ENCODE assay signal across 11 cellular contexts in genomic region chr6:122401104-122401503, GRCh38. TPM values are rescaled to one million over a fixed set of nuclear protein-coding genes. Genes with fewer than 3 reads are reported as not detected.
DNase-seq lines count a peak whose midpoint lies in the region; ATAC-seq and TF ChIP-seq lines count a peak whose summit lies in the region.
"Had no signal": no experiment of that assay in that cellular context is flagged by ENCODE, and none has a peak within 500 bp of the region (broad histone marks: within the 10 kb centered on the region; RNA-seq: fewer than 3 reads in every experiment).

No MANE protein-coding gene starts in this region.

- DNase-seq in heart right ventricle (no peak), left cardiac atrium (no peak), right cardiac atrium (no peak), type B pancreatic cell (ENCODE audit: extremely low spot score, unreplicated experiment) (no peak), NAMALWA (ENCODE audit: low spot score) (no peak)
- DNase-seq in activated CD4-positive, alpha-beta memory T cell treated with anti-CD3 and anti-CD28 coated beads, Interleukin-2, amount 10 ng/mL, durations not matched to agents 7 days and 5 days = no peak
- DNase-seq: COR-L47, NCI-H2081 treated with DMSO at 0.1 percent for 48 hours, thyroid gland had no signal

- peaks cover 29% of the 10 kb centered on the region for H3K4me1 Mint-ChIP-seq in activated CD4-positive, alpha-beta memory T cell treated with anti-CD3 and anti-CD28 coated beads, Interleukin-2, amount 10 ng/mL, durations not matched to agents 7 days and 5 days
- peaks cover 25% of the 10 kb centered on the region for H3K4me1 Mint-ChIP-seq in type B pancreatic cell (ENCODE audit: unreplicated experiment)

- peak overlapping the region in 8 of 10 donors; percentile 85 to 99 (median 95) for H3K4me3 ChIP-seq in heart right ventricle
- peak overlapping the region; percentile 80 for H3K4me3 ChIP-seq in right cardiac atrium (ENCODE audit: low read length)

- POLR2A ChIA-PET in activated CD4-positive, alpha-beta memory T cell treated with anti-CD3 and anti-CD28 coated beads, Interleukin-2, amount 10 ng/mL, durations not matched to agents 7 days and 5 days (lab: Charles Lee) = interaction anchor here (1.5 to 1.9 kb wide), 2 partner anchors 15 to 70 kb away, joined by 4 to 19 read pairs; partner anchors contain the start of gene SERINC1

- H3K9me3 ChIP-seq in heart right ventricle (no peaks in the 10 kb centered on the region), right cardiac atrium (ENCODE audit: control insufficient read depth, low read length) (no peaks in the 10 kb centered on the region)
- H3K9me3 ChIP-seq: thyroid gland had no signal

- no peaks in the 10 kb centered on the region for H3K36me3 ChIP-seq in heart right ventricle
- H3K36me3 ChIP-seq: thyroid gland had no signal

- WGBS in heart right ventricle, 2 donors = 44 to 75% methylated on average over 4 of the region's 4 CpGs
- WGBS in right cardiac atrium = 65% methylated on average over 4 of the region's 4 CpGs

- H3K27ac ChIP-seq in heart right ventricle = peak overlapping the region in 3 of 10 donors; percentile 87 to 91 (median 89)
- H3K27ac ChIP-seq in right cardiac atrium (ENCODE audit: low read length) = no peak overlapping the region
- H3K27ac ChIP-seq: thyroid gland had no signal

- no peaks in the 10 kb centered on the region for H3K27me3 ChIP-seq in heart right ventricle
- no peaks in the 10 kb centered on the region for H3K27me3 ChIP-seq in right cardiac atrium (ENCODE audit: control insufficient read depth, insufficient read depth)
- H3K27me3 ChIP-seq: thyroid gland had no signal

- peaks cover 8% of the 10 kb centered on the region for H3K36me3 Mint-ChIP-seq in activated CD4-positive, alpha-beta memory T cell treated with anti-CD3 and anti-CD28 coated beads, Interleukin-2, amount 10 ng/mL, durations not matched to agents 7 days and 5 days (ENCODE audit: low read depth)
- H3K36me3 Mint-ChIP-seq in type B pancreatic cell = peaks cover 25% of the 10 kb centered on the region

- H3K27me3 Mint-ChIP-seq in activated CD4-positive, alpha-beta memory T cell treated with anti-CD3 and anti-CD28 coated beads, Interleukin-2, amount 10 ng/mL, durations not matched to agents 7 days and 5 days = no peaks in the 10 kb centered on the region
- H3K27me3 Mint-ChIP-seq in type B pancreatic cell = no peaks in the 10 kb centered on the region

- CTCF ChIA-PET in activated CD4-positive, alpha-beta memory T cell treated with anti-CD3 and anti-CD28 coated beads, Interleukin-2, amount 10 ng/mL, durations not matched to agents 7 days and 5 days (lab: Charles Lee) = no interaction called here

- ATAC-seq in heart right ventricle (no peak), left cardiac atrium (no peak), right cardiac atrium (no peak), GM18868 (IDR thresholded peaks at IDR 0.05; ENCODE audit: unreplicated experiment) (no peak), HG02870 (IDR thresholded peaks at IDR 0.05; ENCODE audit: unreplicated experiment) (no peak)

- H3K4me1 ChIP-seq in heart right ventricle (peaks cover 0 to 55% (median 28%) of the 10 kb centered on the region in 9 donors), right cardiac atrium (ENCODE audit: control insufficient read depth, insufficient read depth, low read length) (peaks cover 2% of the 10 kb centered on the region)

- H3K9me3 Mint-ChIP-seq in activated CD4-positive, alpha-beta memory T cell treated with anti-CD3 and anti-CD28 coated beads, Interleukin-2, amount 10 ng/mL, durations not matched to agents 7 days and 5 days = no peaks in the 10 kb centered on the region
- peaks cover 2% of the 10 kb centered on the region for H3K9me3 Mint-ChIP-seq in type B pancreatic cell

- TF ChIP-seq CTCF in heart right ventricle (IDR thresholded peaks at IDR 0.05) (no peak), type B pancreatic cell (conservative IDR thresholded peaks at IDR 0.05) (no peak)

- intact Hi-C loops in heart right ventricle (cut with DNase I) (loop anchor here in 4 of 10 donors (5.0 kb wide), 1 partner anchor 71 kb away; the partner anchor contains the start of gene SERINC1 (in 4 of the 4)), left cardiac atrium (cut with DNase I) (no loop called here), right cardiac atrium (cut with DNase I) (no loop called here)

- H3K4me3 Mint-ChIP-seq in activated CD4-positive, alpha-beta memory T cell treated with anti-CD3 and anti-CD28 coated beads, Interleukin-2, amount 10 ng/mL, durations not matched to agents 7 days and 5 days = peak overlapping the region; percentile 96
- H3K4me3 Mint-ChIP-seq in type B pancreatic cell = peak overlapping the region; percentile 97

- no peak overlapping the region for H3K27ac Mint-ChIP-seq in activated CD4-positive, alpha-beta memory T cell treated with anti-CD3 and anti-CD28 coated beads, Interleukin-2, amount 10 ng/mL, durations not matched to agents 7 days and 5 days
- peak overlapping the region; percentile 95 for H3K27ac Mint-ChIP-seq in type B pancreatic cell

RNA-seq across cellular contexts. Expression of gene HSF2, which starts 1.7 kb away (rescaled TPM):
- total RNA-seq in heart right ventricle (10 to 100 TPM; 13.8 to 28.7 (median 23.0) TPM), left cardiac atrium (10 to 100 TPM; 23.4 to 35.1 TPM), right cardiac atrium (10 to 100 TPM; 21.6 to 42.9 (median 41.8) TPM), type B pancreatic cell (ENCODE audit: low replicate concordance) (10.1 and 22.5 TPM in 2 replicates)
- polyA plus RNA-seq in heart right ventricle (10 to 100 TPM; 22.8 to 26.6 TPM), right cardiac atrium (37.3 TPM)
- total RNA-seq in activated CD4-positive, alpha-beta memory T cell treated with anti-CD3 and anti-CD28 coated beads, Interleukin-2, amount 10 ng/mL, durations not matched to agents 7 days and 5 days = 10 to 100 TPM; 12.0 to 13.3 TPM
